Comparison of ENCODE assay signal across 8 cellular contexts in genomic region chr18:3595282-3596273, GRCh38.
DNase-seq lines count a peak whose midpoint lies in the region; ATAC-seq and TF ChIP-seq lines count a peak whose summit lies in the region.

No MANE protein-coding gene starts in this region.

- H3K36me3 ChIP-seq in neural progenitor cell = no peaks in the 10 kb centered on the region

- peak overlapping the region; percentile 83 for H3K4me2 ChIP-seq in neural progenitor cell

- peaks cover 45% of the 10 kb centered on the region for H3F3A ChIP-seq in neural progenitor cell (ENCODE audit: low read depth)

- H3K27ac Mint-ChIP-seq in activated CD8-positive, alpha-beta memory T cell treated with anti-CD3 and anti-CD28 coated beads, Interleukin-2, amount 10 ng/mL, durations not matched to agents 7 days and 5 days = peak overlapping the region; percentile 94
- peak overlapping the region; percentile 98 for H3K27ac Mint-ChIP-seq in neural progenitor cell

- peaks cover 35% of the 10 kb centered on the region for H3K4me1 Mint-ChIP-seq in activated CD8-positive, alpha-beta memory T cell treated with anti-CD3 and anti-CD28 coated beads, Interleukin-2, amount 10 ng/mL, durations not matched to agents 7 days and 5 days
- H3K4me1 Mint-ChIP-seq in neural progenitor cell = peaks cover 75% of the 10 kb centered on the region

- no peak overlapping the region for H3K9ac ChIP-seq in neural progenitor cell

- peak; percentile 46 for ATAC-seq in GM18858 (IDR thresholded peaks at IDR 0.05; ENCODE audit: unreplicated experiment)
- ATAC-seq in HG03108 (IDR thresholded peaks at IDR 0.05; ENCODE audit: unreplicated experiment) = peak; percentile 45
- ATAC-seq in activated CD8-positive, alpha-beta memory T cell treated with anti-CD3 and anti-CD28 coated beads, Interleukin-2, amount 10 ng/mL, durations not matched to agents 7 days and 5 days = peak; percentile 29

- H3K27me3 ChIP-seq in neural progenitor cell = no peaks in the 10 kb centered on the region

- peaks cover 19% of the 10 kb centered on the region for H3K36me3 Mint-ChIP-seq in activated CD8-positive, alpha-beta memory T cell treated with anti-CD3 and anti-CD28 coated beads, Interleukin-2, amount 10 ng/mL, durations not matched to agents 7 days and 5 days
- H3K36me3 Mint-ChIP-seq in neural progenitor cell = peaks cover 4% of the 10 kb centered on the region

- H3K27me3 Mint-ChIP-seq in activated CD8-positive, alpha-beta memory T cell treated with anti-CD3 and anti-CD28 coated beads, Interleukin-2, amount 10 ng/mL, durations not matched to agents 7 days and 5 days = no peaks in the 10 kb centered on the region
- peaks cover 4% of the 10 kb centered on the region for H3K27me3 Mint-ChIP-seq in neural progenitor cell (ENCODE audit: insufficient read depth, low read depth)

- TF ChIP-seq CTCF in fibroblast of the aortic adventitia (IDR thresholded peaks at IDR 0.05; ENCODE audit: insufficient read depth, low read length) = no peak
- TF ChIP-seq CTCF in neural progenitor cell (IDR thresholded peaks at IDR 0.05) = no peak

- no peaks in the 10 kb centered on the region for H3K9me3 Mint-ChIP-seq in activated CD8-positive, alpha-beta memory T cell treated with anti-CD3 and anti-CD28 coated beads, Interleukin-2, amount 10 ng/mL, durations not matched to agents 7 days and 5 days (ENCODE audit: low read depth)
- H3K9me3 Mint-ChIP-seq in neural progenitor cell = no peaks in the 10 kb centered on the region

- DNase-seq in AG20443 (ENCODE audit: low spot score) (peak; percentile 69), NCI-H460 (ENCODE audit: extremely low read depth, low read depth) (peak; percentile 77), fibroblast of the aortic adventitia (ENCODE audit: low read depth) (peak; percentile 98), neural progenitor cell (ENCODE audit: low spot score) (no peak), NCI-H1048 (lab: John Stamatoyannopoulos, UW) (no peak)
- DNase-seq in activated CD8-positive, alpha-beta memory T cell treated with anti-CD3 and anti-CD28 coated beads, Interleukin-2, amount 10 ng/mL, durations not matched to agents 7 days and 5 days = peak; percentile 49

- no peak overlapping the region for H2AFZ ChIP-seq in neural progenitor cell (replicated peaks)

- H3K4me3 ChIP-seq in fibroblast of the aortic adventitia (ENCODE audit: low read depth, low read length) (peak overlapping the region; percentile 81), neural progenitor cell (peak overlapping the region; percentile 45)

- peak overlapping the region; percentile 82 for H3K4me3 Mint-ChIP-seq in activated CD8-positive, alpha-beta memory T cell treated with anti-CD3 and anti-CD28 coated beads, Interleukin-2, amount 10 ng/mL, durations not matched to agents 7 days and 5 days
- H3K4me3 Mint-ChIP-seq in neural progenitor cell = peak overlapping the region; percentile 89

- H3K79me2 ChIP-seq in neural progenitor cell (ENCODE audit: low read depth) = peaks cover 13% of the 10 kb centered on the region

- H3K27ac ChIP-seq in neural progenitor cell = peak overlapping the region; percentile 78

- no peaks in the 10 kb centered on the region for H4K20me1 ChIP-seq in neural progenitor cell (ENCODE audit: low read depth)

- peaks cover 55% of the 10 kb centered on the region for H3K4me1 ChIP-seq in neural progenitor cell

- CTCF ChIA-PET in activated CD8-positive, alpha-beta memory T cell treated with anti-CD3 and anti-CD28 coated beads, Interleukin-2, amount 10 ng/mL, durations not matched to agents 7 days and 5 days (lab: Charles Lee) = interaction anchor here (0.9 to 5.0 kb wide), 13 partner anchors 8 to 590 kb away, joined by 3 to 61 read pairs (median 13); no protein-coding TSS in a partner anchor

- no peaks in the 10 kb centered on the region for H3K9me3 ChIP-seq in neural progenitor cell (ENCODE audit: low read depth)

Comparison
In these comparisons a context has a peak if more than half of its experiments do, and no peak if none do; other contexts are left out.
1. DNase-seq: peak in AG20443 (single experiment), NCI-H460 (single experiment), activated CD8-positive, alpha-beta memory T cell treated with anti-CD3 and anti-CD28 coated beads, Interleukin-2, amount 10 ng/mL, durations not matched to agents 7 days and 5 days (single experiment) and fibroblast of the aortic adventitia (single experiment); none in neural progenitor cell (single experiment) and NCI-H1048 (single experiment).
2. Peak in every context shown above with its lines, with median percentiles within 50 percentile points of each other: ATAC-seq.